ENCODE assay signal across 26 cellular contexts in genomic region chr13:48356750-48357149, GRCh38.
"Had no signal": no experiment of that assay in that cellular context is flagged by ENCODE, and none has a peak within 500 bp of the region (broad histone marks: within the 10 kb centered on the region; RNA-seq: fewer than 3 reads in every experiment).

No MANE protein-coding gene starts in this region.

- H3K9me3 ChIP-seq: ovary, right lobe of liver, suprapubic skin, thoracic aorta, tibial artery had no signal

- H3K4me1 ChIP-seq: lower lobe of right lung, right atrium auricular region, right lobe of liver, suprapubic skin, tibial artery, upper lobe of right lung had no signal

- H3K4me3 ChIP-seq: hepatocyte, lower lobe of right lung, ovary, right atrium auricular region, right lobe of liver, smooth muscle cell, suprapubic skin, thoracic aorta, tibial artery, upper lobe of right lung had no signal

- H3K27me3 ChIP-seq: hepatocyte, ovary, right atrium auricular region, right lobe of liver, suprapubic skin, tibial artery, upper lobe of right lung had no signal

- DNase-seq: islet precursor cell; lower lobe of right lung; mesendoderm; naive B cell; natural killer cell; nephron progenitor cell; ovary; right lobe of liver; stimulated activated CD4-positive, alpha-beta T cell treated with anti-CD3 and anti-CD28 coated beads, Interleukin-1b, Interleukin-23, amount 100 ng/mL, for 48 hours; stimulated activated CD4-positive, alpha-beta T cell treated with anti-CD3 and anti-CD28 coated beads, Interleukin-2, amount 100 ng/mL, for 48 hours; stimulated activated CD4-positive, alpha-beta T cell treated with anti-CD3 and anti-CD28 coated beads, Interleukin-4, amount 100 ng/mL, for 4 hours; stimulated activated CD8-positive, alpha-beta memory T cell treated with anti-CD3 and anti-CD28 coated beads, Interleukin-4, amount 100 ng/mL, for 48 hours; stimulated activated naive CD4-positive, alpha-beta T cell treated with Interleukin-2 at 50 U/mL for 16 hours; stimulated activated naive CD8-positive, alpha-beta T cell treated with anti-CD3 and anti-CD28 coated beads, Interleukin-15, amount 100 ng/mL, for 72 hours; tibial artery; trophoblast cell; upper lobe of right lung had no signal

- H3K4me2 ChIP-seq: hepatocyte, smooth muscle cell had no signal

- ATAC-seq: left lobe of liver; lower lobe of right lung; natural killer cell; stimulated activated memory B cell treated with anti-CD40 and anti-IgM and Interleukin-4, amounts not matched to agents 10 μg/mL and 1 μg/mL and 100 μg/mL, for 72 hours; stimulated activated naive CD8-positive, alpha-beta T cell treated with anti-CD3 and anti-CD28 coated beads, Interleukin-15, amount 100 ng/mL, for 72 hours; upper lobe of right lung had no signal

- H2AFZ ChIP-seq: hepatocyte had no signal

- H3K79me2 ChIP-seq: hepatocyte had no signal

- H3K27ac ChIP-seq: hepatocyte, lower lobe of right lung, ovary, right lobe of liver, suprapubic skin, thoracic aorta, tibial artery, upper lobe of right lung had no signal

- H3K36me3 ChIP-seq: ovary, thoracic aorta, upper lobe of right lung had no signal

- H3K4me3 Mint-ChIP-seq: mesothelial cell of epicardium; naive B cell; natural killer cell; nephron progenitor cell; stimulated activated memory B cell treated with anti-CD40 and anti-IgM and Interleukin-4, amounts not matched to agents 10 μg/mL and 1 μg/mL and 100 μg/mL, for 72 hours; stimulated activated naive CD8-positive, alpha-beta T cell treated with anti-CD3 and anti-CD28 coated beads, Interleukin-15, amount 100 ng/mL, for 72 hours had no signal

- H3K4me1 Mint-ChIP-seq: mesothelial cell of epicardium; nephron progenitor cell; stimulated activated memory B cell treated with anti-CD40 and anti-IgM and Interleukin-4, amounts not matched to agents 10 μg/mL and 1 μg/mL and 100 μg/mL, for 72 hours; stimulated activated naive CD8-positive, alpha-beta T cell treated with anti-CD3 and anti-CD28 coated beads, Interleukin-15, amount 100 ng/mL, for 72 hours had no signal

- H3K27me3 Mint-ChIP-seq: naive B cell; progenitor cell of endocrine pancreas; stimulated activated memory B cell treated with anti-CD40 and anti-IgM and Interleukin-4, amounts not matched to agents 10 μg/mL and 1 μg/mL and 100 μg/mL, for 72 hours; stimulated activated naive CD8-positive, alpha-beta T cell treated with anti-CD3 and anti-CD28 coated beads, Interleukin-15, amount 100 ng/mL, for 72 hours had no signal

- H3K27ac Mint-ChIP-seq: mesothelial cell of epicardium; nephron progenitor cell; progenitor cell of endocrine pancreas; stimulated activated memory B cell treated with anti-CD40 and anti-IgM and Interleukin-4, amounts not matched to agents 10 μg/mL and 1 μg/mL and 100 μg/mL, for 72 hours; stimulated activated naive CD8-positive, alpha-beta T cell treated with anti-CD3 and anti-CD28 coated beads, Interleukin-15, amount 100 ng/mL, for 72 hours had no signal
